ENCODE assay signal across 1 cellular context in the genomic region with DNA sequence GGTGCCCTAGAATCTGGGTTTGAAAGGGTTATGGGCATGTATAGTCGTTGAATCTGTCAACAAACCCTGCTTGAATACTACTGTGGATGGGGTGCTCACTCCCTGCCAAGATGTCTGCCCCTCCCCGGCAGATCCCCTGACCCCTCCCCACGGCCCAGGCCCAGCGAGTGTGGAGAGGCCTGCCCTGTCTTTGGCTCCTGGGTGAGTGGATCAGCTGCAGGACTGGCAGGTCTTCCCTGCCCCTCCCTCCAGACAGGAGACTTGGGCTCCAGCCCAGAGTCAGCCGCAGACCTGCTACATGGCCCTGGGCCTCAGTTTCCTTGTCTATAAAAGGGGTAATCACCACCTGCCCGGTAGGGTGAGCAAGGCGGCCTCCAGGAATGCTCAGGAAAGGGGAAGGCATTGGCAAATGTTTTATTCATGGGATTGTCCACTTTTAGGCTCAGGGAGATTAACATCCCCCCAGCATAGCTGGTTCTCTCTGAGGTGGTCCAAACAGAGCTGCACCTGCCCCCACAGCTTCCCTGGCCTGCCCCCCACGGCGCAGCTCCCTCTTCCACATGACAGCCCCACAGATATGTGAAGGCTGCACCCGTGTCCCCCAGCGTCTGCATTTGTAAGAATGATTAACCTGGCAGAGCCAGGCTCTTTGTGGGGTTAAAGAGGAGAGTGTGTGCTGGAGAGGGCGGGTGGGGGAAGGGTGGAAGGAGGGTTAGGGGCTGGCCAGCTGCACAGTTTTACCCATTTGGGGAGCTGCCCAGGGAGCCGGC.
TF ChIP-seq lines count a peak whose summit lies in the region.

No MANE protein-coding gene starts in this region.

TF ChIP-seq in liver, 16 proteins besides CTCF, POLR2A, EP300 and RAD21 (continued from another document):
- TF ChIP-seq HNF4G (IDR thresholded peaks at IDR 0.05) (no peak), YY1 (IDR thresholded peaks at IDR 0.05) (no peak), GABPA (IDR thresholded peaks at IDR 0.05 in 1 of 2, conservative IDR thresholded peaks at IDR 0.05 in 1 of 2) (no peak), RXRA (IDR thresholded peaks at IDR 0.05) (no peak), JUND (IDR thresholded peaks at IDR 0.05) (no peak)
- TF ChIP-seq, protein P1, sequence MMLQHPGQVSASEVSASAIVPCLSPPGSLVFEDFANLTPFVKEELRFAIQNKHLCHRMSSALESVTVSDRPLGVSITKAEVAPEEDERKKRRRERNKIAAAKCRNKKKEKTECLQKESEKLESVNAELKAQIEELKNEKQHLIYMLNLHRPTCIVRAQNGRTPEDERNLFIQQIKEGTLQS (IDR thresholded peaks at IDR 0.05): no peak
